ENCODE assay signal across 19 cellular contexts in the genomic region with DNA sequence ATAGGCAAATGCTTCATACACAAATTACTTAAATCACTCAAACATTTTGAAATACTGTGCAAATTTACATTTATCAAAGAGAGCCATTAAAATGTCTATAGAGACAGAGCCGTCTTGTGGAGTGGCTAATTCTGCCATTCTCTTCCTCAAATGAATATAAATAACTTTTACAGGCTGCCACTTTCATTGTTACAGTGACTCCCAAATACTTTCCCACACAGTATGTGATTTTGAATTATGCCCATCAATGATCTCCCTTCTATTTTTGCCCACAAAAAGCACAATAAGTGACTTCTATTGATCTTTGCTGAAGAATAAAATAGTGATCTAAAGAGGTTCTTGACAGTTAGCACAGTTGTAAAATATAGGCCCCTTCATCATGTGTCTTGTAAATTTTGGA.
DNase-seq lines count a peak whose midpoint lies in the region; ATAC-seq and TF ChIP-seq lines count a peak whose summit lies in the region.
"Had no signal": no experiment of that assay in that cellular context is flagged by ENCODE, and none has a peak within 500 bp of the region (broad histone marks: within the 10 kb centered on the region; RNA-seq: fewer than 3 reads in every experiment).

No MANE protein-coding gene starts in this region.

- 0 out of 2 replicates have a peak overlapping the region, but pooled peaks have one; percentile 7 for H3K9ac ChIP-seq in iPS-20b (ENCODE audit: low read depth, low read length)
- H3K9ac ChIP-seq: GM23248 had no signal

- H3K36me3 Mint-ChIP-seq in GM23338 (ENCODE audit: low read depth), result no peaks in the 10 kb centered on the region
- H3K36me3 Mint-ChIP-seq: CD4-positive, CD25-positive, alpha-beta regulatory T cell; CD8-positive, alpha-beta memory T cell had no signal

- H3F3A ChIP-seq in GM23338 (replicated peaks; ENCODE audit: low read depth), result no peaks in the 10 kb centered on the region

- DNase-seq in GM23338 (ENCODE audit: low spot score) (no peak), HEK293T (ENCODE audit: extremely low spot score) (no peak), NCI-H748 treated with DMSO at 0.1 percent for 48 hours (lab: John Stamatoyannopoulos, UW) (peak; percentile 26), T-helper 9 cell (no peak), DMS153 treated with DMSO at 0.1 percent for 48 hours (lab: John Stamatoyannopoulos, UW; ENCODE audit: unreplicated experiment) (no peak)
- DNase-seq: ACHN; BE2C; C1 segment of cervical spinal cord; CD4-positive, CD25-positive, alpha-beta regulatory T cell; CD8-positive, alpha-beta memory T cell; COR-L47; DMS 273 treated with DMSO at 0.1 percent for 48 hours; GDM1; GM23248; KBM-7 had no signal

- no peak overlapping the region for H3K4me3 ChIP-seq in GM23338
- H3K4me3 ChIP-seq in iPS-20b (ENCODE audit: low read length), result peak overlapping the region; percentile 19; the same call in 1 of the 2 replicates
- H3K4me3 ChIP-seq: GM23248 had no signal

- H4K20me1 ChIP-seq in GM23338 (replicated peaks; ENCODE audit: insufficient read depth), result no peaks in the 10 kb centered on the region

- H3K9me3 ChIP-seq in iPS-20b (ENCODE audit: insufficient read depth, low read depth, low read length), result no peaks in the 10 kb centered on the region

- POLR2A ChIA-PET in HEK293T (lab: Yijun Ruan, JAX), result no interaction called here

- peak overlapping the region; percentile 62 for H3K27ac Mint-ChIP-seq in GM23338
- H3K27ac Mint-ChIP-seq: CD4-positive, CD25-positive, alpha-beta regulatory T cell; CD8-positive, alpha-beta memory T cell; IgD-negative memory B cell had no signal

- TF ChIP-seq CTCF in GM23338 (conservative IDR thresholded peaks at IDR 0.05; ENCODE audit: low read depth in 2 of 2), result no peak

- ATAC-seq in GM23338 (no peak), HG03045 (IDR thresholded peaks at IDR 0.05; ENCODE audit: unreplicated experiment) (no peak)
- ATAC-seq: HepG2 had no signal

- H3K9me3 Mint-ChIP-seq in GM23338, result no peaks in the 10 kb centered on the region

- H3K9me2 ChIP-seq in GM23338 (ENCODE audit: insufficient read depth), result no peaks in the 10 kb centered on the region; the same call in 1 of the 2 replicates

- H3K4me1 Mint-ChIP-seq in GM23338, result peaks cover 11% of the 10 kb centered on the region; the same call in 2 of the 3 replicates
- H3K4me1 Mint-ChIP-seq: CD4-positive, CD25-positive, alpha-beta regulatory T cell; CD8-positive, alpha-beta memory T cell; IgD-negative memory B cell had no signal

- H3K4me3 Mint-ChIP-seq in GM23338, result no peak overlapping the region; the same call in 2 of the 3 replicates
- H3K4me3 Mint-ChIP-seq: CD4-positive, CD25-positive, alpha-beta regulatory T cell; CD8-positive, alpha-beta memory T cell; IgD-negative memory B cell had no signal

- H3K27me3 Mint-ChIP-seq in GM23338 (ENCODE audit: insufficient read depth, low read depth, poor library complexity), result peaks cover 1% of the 10 kb centered on the region
- H3K27me3 Mint-ChIP-seq: CD4-positive, CD25-positive, alpha-beta regulatory T cell; CD8-positive, alpha-beta memory T cell; IgD-negative memory B cell had no signal

- H3K27me3 ChIP-seq in GM23338 (ENCODE audit: insufficient read depth), result no peaks in the 10 kb centered on the region
- no peaks in the 10 kb centered on the region for H3K27me3 ChIP-seq in iPS-20b (ENCODE audit: insufficient read depth, low read length)
- H3K27me3 ChIP-seq: BE2C had no signal

- H3K36me3 ChIP-seq in GM23338 (ENCODE audit: insufficient read depth) (no peaks in the 10 kb centered on the region), iPS-20b (ENCODE audit: insufficient read depth, low read depth, low read length) (no peaks in the 10 kb centered on the region)
- H3K36me3 ChIP-seq: BE2C had no signal

- no peak overlapping the region for H3K27ac ChIP-seq in GM23338 (ENCODE audit: low read depth)
- H3K27ac ChIP-seq in iPS-20b (ENCODE audit: low read length), result peak overlapping the region; percentile 49
- H3K27ac ChIP-seq: GM23248 had no signal

- H3K4me1 ChIP-seq in GM23338 (ENCODE audit: insufficient read depth), result peaks cover 3% of the 10 kb centered on the region
- H3K4me1 ChIP-seq in iPS-20b (ENCODE audit: insufficient read depth, low read length), result peaks cover 8% of the 10 kb centered on the region; the same call in 1 of the 2 replicates
- H3K4me1 ChIP-seq: BE2C had no signal

- no peak overlapping the region for H2AFZ ChIP-seq in GM23338
- H2AFZ ChIP-seq: GM23248 had no signal

- CTCF ChIA-PET in HEK293T (lab: Yijun Ruan, JAX), result interaction anchor here (0.6 kb wide), 1 partner anchor 36 kb away, joined by 3 read pairs; no protein-coding TSS in a partner anchor

- H3K4me2 ChIP-seq in GM23338, result peak overlapping the region; percentile 11; the same call in 1 of the 2 replicates

- no peaks in the 10 kb centered on the region for H3K79me2 ChIP-seq in GM23338 (replicated peaks; ENCODE audit: insufficient read depth)

TF ChIP-seq in GM23338, 12 proteins besides CTCF, POLR2A, EP300 and RAD21 (continues in another document):
- TF ChIP-seq, protein P1, sequence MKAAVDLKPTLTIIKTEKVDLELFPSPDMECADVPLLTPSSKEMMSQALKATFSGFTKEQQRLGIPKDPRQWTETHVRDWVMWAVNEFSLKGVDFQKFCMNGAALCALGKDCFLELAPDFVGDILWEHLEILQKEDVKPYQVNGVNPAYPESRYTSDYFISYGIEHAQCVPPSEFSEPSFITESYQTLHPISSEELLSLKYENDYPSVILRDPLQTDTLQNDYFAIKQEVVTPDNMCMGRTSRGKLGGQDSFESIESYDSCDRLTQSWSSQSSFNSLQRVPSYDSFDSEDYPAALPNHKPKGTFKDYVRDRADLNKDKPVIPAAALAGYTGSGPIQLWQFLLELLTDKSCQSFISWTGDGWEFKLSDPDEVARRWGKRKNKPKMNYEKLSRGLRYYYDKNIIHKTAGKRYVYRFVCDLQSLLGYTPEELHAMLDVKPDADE (IDR thresholded peaks at IDR 0.05), result no peak
- no peak for TF ChIP-seq ZNF331 (CRISPR knock-in tag; IDR thresholded peaks at IDR 0.05; ENCODE audit: low read depth)
- TF ChIP-seq REST (IDR thresholded peaks at IDR 0.05; ENCODE audit: unreplicated experiment), result no peak

TF ChIP-seq in HEK293T, 16 proteins besides CTCF, POLR2A, EP300 and RAD21:
- peak; percentile 80 for TF ChIP-seq CTBP1 (IDR thresholded peaks at IDR 0.05; ENCODE audit: borderline replicate concordance)
- TF ChIP-seq TARDBP (IDR thresholded peaks at IDR 0.05), result no peak
- peak; percentile 96 for TF ChIP-seq PKNOX1 (IDR thresholded peaks at IDR 0.05)
